Comparison of ENCODE assay signal across 20 cellular contexts in genomic region chr2:233814436-233814835, GRCh38. TPM values are rescaled to one million over a fixed set of nuclear protein-coding genes. Genes with fewer than 3 reads are reported as not detected.
DNase-seq lines count a peak whose midpoint lies in the region; ATAC-seq, FAIRE-seq and TF ChIP-seq lines count a peak whose summit lies in the region.
"Had no signal": no experiment of that assay in that cellular context is flagged by ENCODE, and none has a peak within 500 bp of the region (broad histone marks: within the 10 kb centered on the region; RNA-seq: fewer than 3 reads in every experiment).

No MANE protein-coding gene starts in this region.

- H3K4me1 Mint-ChIP-seq in CD14-positive monocyte (no peaks in the 10 kb centered on the region), immature natural killer cell (no peaks in the 10 kb centered on the region), T-helper 17 cell (peaks cover 8% of the 10 kb centered on the region), nephron progenitor cell (peaks cover 25% of the 10 kb centered on the region)
- H3K4me1 Mint-ChIP-seq: CD4-positive, CD25-positive, alpha-beta regulatory T cell had no signal

- 61 to 86% (median 74%) methylated on average over 2 of the region's 2 CpGs for WGBS in spleen, 5 donors

- in situ Hi-C loops in gastrocnemius medialis (cut with MboI; ENCODE audit: low sequenced_read_pairs in 4 of 4) = no loop called here

- H3K27ac ChIP-seq in Peyer's patch = no peak overlapping the region
- H3K27ac ChIP-seq in kidney (ENCODE audit: low read depth in 2 of 2, low read length in 2 of 2) = no peak overlapping the region
- H3K27ac ChIP-seq in spleen = no peak overlapping the region
- H3K27ac ChIP-seq in gastrocnemius medialis = no peak overlapping the region
- H3K27ac ChIP-seq: PC-9 had no signal

- no peak overlapping the region for H3K9ac ChIP-seq in kidney (ENCODE audit: low read length in 2 of 2)

- TF ChIP-seq POLR2A in Peyer's patch (IDR thresholded peaks at IDR 0.05) (no peak), spleen (IDR thresholded peaks at IDR 0.05) (no peak), gastrocnemius medialis (IDR thresholded peaks at IDR 0.05) (no peak)

- H3K27ac Mint-ChIP-seq in CD14-positive monocyte = no peak overlapping the region
- H3K27ac Mint-ChIP-seq in immature natural killer cell = no peak overlapping the region
- H3K27ac Mint-ChIP-seq in T-helper 17 cell = no peak overlapping the region
- no peak overlapping the region for H3K27ac Mint-ChIP-seq in nephron progenitor cell
- H3K27ac Mint-ChIP-seq: CD4-positive, CD25-positive, alpha-beta regulatory T cell had no signal

- TF ChIP-seq CTCF in CD14-positive monocyte (IDR thresholded peaks at IDR 0.05) (no peak), Peyer's patch (IDR thresholded peaks at IDR 0.05) (no peak), kidney (IDR thresholded peaks at IDR 0.05; ENCODE audit: borderline replicate concordance, extremely low read depth, insufficient read depth) (no peak), spleen (IDR thresholded peaks at IDR 0.05 in 8 of 11, conservative IDR thresholded peaks at IDR 0.05 in 3 of 11) (no peak), gastrocnemius medialis (IDR thresholded peaks at IDR 0.05 in 4 of 5, conservative IDR thresholded peaks at IDR 0.05 in 1 of 5) (no peak), nephron progenitor cell (IDR thresholded peaks at IDR 0.05) (no peak)

- intact Hi-C loops in CD14-positive monocyte (cut with micrococcal nuclease) (no loop called here), kidney (cut with DNase I) (no loop called here), spleen (cut with DNase I; ENCODE audit: low total_unique reads) (no loop called here), gastrocnemius medialis (cut with DNase I; ENCODE audit: low total_unique reads) (no loop called here)

- no peak for ATAC-seq in gastrocnemius medialis
- no peak for ATAC-seq in T-helper 17 cell

- H3K4me1 ChIP-seq in Peyer's patch (no peaks in the 10 kb centered on the region), kidney (ENCODE audit: control insufficient read depth in 1 of 2, insufficient read depth in 1 of 2, low read depth in 1 of 2, low read length in 2 of 2) (no peaks in the 10 kb centered on the region), spleen (no peaks in the 10 kb centered on the region), gastrocnemius medialis (no peaks in the 10 kb centered on the region)
- H3K4me1 ChIP-seq: Caco-2 had no signal

- H3K36me3 ChIP-seq in Peyer's patch (no peaks in the 10 kb centered on the region), kidney (ENCODE audit: control insufficient read depth in 1 of 2, insufficient read depth in 2 of 2, low read length in 2 of 2) (no peaks in the 10 kb centered on the region), spleen (no peaks in the 10 kb centered on the region), gastrocnemius medialis (no peaks in the 10 kb centered on the region)

- H3K27me3 Mint-ChIP-seq in CD14-positive monocyte (ENCODE audit: low read depth in 3 of 3) (peaks cover 2 to 8% (median 7%) of the 10 kb centered on the region in 3 donors), immature natural killer cell (ENCODE audit: low read depth in 3 of 3) (peaks cover 0 to 12% (median 7%) of the 10 kb centered on the region in 3 donors), T-helper 17 cell (peaks cover 49% of the 10 kb centered on the region), nephron progenitor cell (ENCODE audit: low read depth, poor library complexity) (peaks cover 23% of the 10 kb centered on the region)

- H3K27me3 ChIP-seq in Peyer's patch (no peaks in the 10 kb centered on the region), spleen (replicated peaks in 1 of 7) (peaks cover 0 to 28% (median 0%) of the 10 kb centered on the region in 7 donors), gastrocnemius medialis (no peaks in the 10 kb centered on the region)

- H3K36me3 Mint-ChIP-seq in CD14-positive monocyte = no peaks in the 10 kb centered on the region
- no peaks in the 10 kb centered on the region for H3K36me3 Mint-ChIP-seq in immature natural killer cell
- no peaks in the 10 kb centered on the region for H3K36me3 Mint-ChIP-seq in T-helper 17 cell (ENCODE audit: low read depth)
- H3K36me3 Mint-ChIP-seq in nephron progenitor cell (ENCODE audit: low read depth) = no peaks in the 10 kb centered on the region
- H3K36me3 Mint-ChIP-seq: CD4-positive, CD25-positive, alpha-beta regulatory T cell had no signal

- no peak overlapping the region for H3K4me3 ChIP-seq in Peyer's patch
- H3K4me3 ChIP-seq in kidney (ENCODE audit: low read length in 2 of 2) = no peak overlapping the region
- no peak overlapping the region for H3K4me3 ChIP-seq in spleen
- no peak overlapping the region for H3K4me3 ChIP-seq in gastrocnemius medialis
- H3K4me3 ChIP-seq: K562, PC-9 had no signal

- H3K4me3 Mint-ChIP-seq in CD14-positive monocyte (no peak overlapping the region), immature natural killer cell (no peak overlapping the region), T-helper 17 cell (no peak overlapping the region), nephron progenitor cell (no peak overlapping the region)
- H3K4me3 Mint-ChIP-seq: CD4-positive, CD25-positive, alpha-beta regulatory T cell had no signal

- peak; percentile 22 for DNase-seq in CD14-positive monocyte (ENCODE audit: low spot score)
- peak in 2 of 3 donors; percentile 27 to 35 for DNase-seq in Peyer's patch
- peak; percentile 22 for DNase-seq in kidney
- peak; percentile 73 for DNase-seq in spleen
- DNase-seq in immature natural killer cell = no peak
- no peak for DNase-seq in gastrocnemius medialis
- no peak for DNase-seq in T-helper 17 cell
- DNase-seq in nephron progenitor cell = no peak
- DNase-seq: ACHN, AML-193, Caco-2, DMS153, HCEC 1CT, MV-4-11, NCI-H1417 treated with DMSO at 0.1 percent for 48 hours, NCI-H1930, NCI-H446, PC-9 had no signal

- FAIRE-seq in kidney (lab: Jason Lieb, UNC) = no peak

- H3K9me3 Mint-ChIP-seq in CD14-positive monocyte (peaks cover 0 to 6% (median 2%) of the 10 kb centered on the region in 7 donors), immature natural killer cell (no peaks in the 10 kb centered on the region), nephron progenitor cell (no peaks in the 10 kb centered on the region)

- H3K9me3 ChIP-seq in Peyer's patch = no peaks in the 10 kb centered on the region
- no peaks in the 10 kb centered on the region for H3K9me3 ChIP-seq in kidney (ENCODE audit: control insufficient read depth in 1 of 2, low read length in 2 of 2)
- peaks cover 0 to 4% (median 0%) of the 10 kb centered on the region in 8 donors for H3K9me3 ChIP-seq in spleen
- no peaks in the 10 kb centered on the region for H3K9me3 ChIP-seq in gastrocnemius medialis
- no peaks in the 10 kb centered on the region for H3K9me3 ChIP-seq in T-helper 17 cell (ENCODE audit: control insufficient read depth, low read length, poor library complexity, severe bottlenecking)
- H3K9me3 ChIP-seq: Caco-2 had no signal

RNA-seq across cellular contexts. Expression of gene MROH2A, which starts 36.3 kb away (rescaled TPM):
- polyA plus RNA-seq in CD14-positive monocyte (not detected), kidney (ENCODE audit: insufficient read depth, low read depth, low replicate concordance) (1.8 TPM), spleen (1 to 10 TPM in 1 of 3 donors, not detected in 2; 1.5 TPM), immature natural killer cell (not detected)
- total RNA-seq in Peyer's patch (1 to 10 TPM in 1 of 4 donors, under 1 TPM in 2, not detected in 1; 0.27 to 1.6 (median 0.35) TPM), kidney (not detected), spleen (under 1 TPM in 2 of 7 donors, not detected in 5; 0.27 to 0.43 TPM), gastrocnemius medialis (not detected), T-helper 17 cell (not detected)
- total RNA-seq: Caco-2; CD4-positive, CD25-positive, alpha-beta regulatory T cell; K562 had no signal
- polyA plus RNA-seq: CD4-positive, CD25-positive, alpha-beta regulatory T cell had no signal

RNA-seq across cellular contexts. Expression of gene HJURP, which starts 39.9 kb away (rescaled TPM):
- polyA plus RNA-seq in CD14-positive monocyte = not detected
- 10 to 100 TPM in 1 of 4 donors, 1 to 10 TPM in 3; 2.1 to 10.7 (median 6.1) TPM for total RNA-seq in Peyer's patch
- total RNA-seq in kidney = 0.94 TPM
- not detected for polyA plus RNA-seq in kidney (ENCODE audit: insufficient read depth, low read depth, low replicate concordance)
- 1 to 10 TPM; 1.4 to 7.4 (median 5.2) TPM for total RNA-seq in spleen
- polyA plus RNA-seq in spleen = 1 to 10 TPM; 2.2 to 5.6 (median 2.9) TPM
- polyA plus RNA-seq in immature natural killer cell = 1 to 10 TPM in 1 of 3 donors, under 1 TPM in 2; 0.47 to 1.2 (median 0.69) TPM
- 1 to 10 TPM in 1 of 4 donors, under 1 TPM in 1, not detected in 2; 0.20 to 1.1 TPM for total RNA-seq in gastrocnemius medialis
- total RNA-seq in T-helper 17 cell = 1 to 10 TPM in 1 of 2 donors, under 1 TPM in 1; 0.35 to 1.1 TPM

RNA-seq across cellular contexts. Expression of gene UGT1A1, which starts 54.4 kb away (rescaled TPM):
- polyA plus RNA-seq in CD14-positive monocyte (not detected), kidney (ENCODE audit: insufficient read depth, low read depth, low replicate concordance) (3.6 TPM), spleen (not detected), immature natural killer cell (not detected)
- total RNA-seq in Peyer's patch (10 to 100 TPM in 3 of 4 donors, 1 to 10 TPM in 1; 1.7 to 72.9 (median 26.9) TPM), kidney (1.4 TPM), spleen (not detected), gastrocnemius medialis (under 1 TPM in 1 of 4 donors, not detected in 3; 0.20 TPM), T-helper 17 cell (not detected)
- total RNA-seq: CD4-positive, CD25-positive, alpha-beta regulatory T cell; K562 had no signal
- polyA plus RNA-seq: CD4-positive, CD25-positive, alpha-beta regulatory T cell; K562 had no signal

Comparison
In these comparisons a context has a peak if more than half of its experiments do, and no peak if none do; other contexts are left out.
1. DNase-seq: peak in CD14-positive monocyte (single experiment), Peyer's patch (2 of 3), kidney (single experiment) and spleen (single experiment); none in immature natural killer cell (0 of 3), gastrocnemius medialis (0 of 2), T-helper 17 cell (0 of 3) and nephron progenitor cell (single experiment).